Comparison of ENCODE assay signal across 1 cellular context in genomic region chr10:118729641-118730258, GRCh38.
TF ChIP-seq lines count a peak whose summit lies in the region.

No MANE protein-coding gene starts in this region.

TF ChIP-seq in GM23338, 12 proteins besides CTCF, POLR2A, EP300 and RAD21 (continued from another document):
- TF ChIP-seq, protein P1, sequence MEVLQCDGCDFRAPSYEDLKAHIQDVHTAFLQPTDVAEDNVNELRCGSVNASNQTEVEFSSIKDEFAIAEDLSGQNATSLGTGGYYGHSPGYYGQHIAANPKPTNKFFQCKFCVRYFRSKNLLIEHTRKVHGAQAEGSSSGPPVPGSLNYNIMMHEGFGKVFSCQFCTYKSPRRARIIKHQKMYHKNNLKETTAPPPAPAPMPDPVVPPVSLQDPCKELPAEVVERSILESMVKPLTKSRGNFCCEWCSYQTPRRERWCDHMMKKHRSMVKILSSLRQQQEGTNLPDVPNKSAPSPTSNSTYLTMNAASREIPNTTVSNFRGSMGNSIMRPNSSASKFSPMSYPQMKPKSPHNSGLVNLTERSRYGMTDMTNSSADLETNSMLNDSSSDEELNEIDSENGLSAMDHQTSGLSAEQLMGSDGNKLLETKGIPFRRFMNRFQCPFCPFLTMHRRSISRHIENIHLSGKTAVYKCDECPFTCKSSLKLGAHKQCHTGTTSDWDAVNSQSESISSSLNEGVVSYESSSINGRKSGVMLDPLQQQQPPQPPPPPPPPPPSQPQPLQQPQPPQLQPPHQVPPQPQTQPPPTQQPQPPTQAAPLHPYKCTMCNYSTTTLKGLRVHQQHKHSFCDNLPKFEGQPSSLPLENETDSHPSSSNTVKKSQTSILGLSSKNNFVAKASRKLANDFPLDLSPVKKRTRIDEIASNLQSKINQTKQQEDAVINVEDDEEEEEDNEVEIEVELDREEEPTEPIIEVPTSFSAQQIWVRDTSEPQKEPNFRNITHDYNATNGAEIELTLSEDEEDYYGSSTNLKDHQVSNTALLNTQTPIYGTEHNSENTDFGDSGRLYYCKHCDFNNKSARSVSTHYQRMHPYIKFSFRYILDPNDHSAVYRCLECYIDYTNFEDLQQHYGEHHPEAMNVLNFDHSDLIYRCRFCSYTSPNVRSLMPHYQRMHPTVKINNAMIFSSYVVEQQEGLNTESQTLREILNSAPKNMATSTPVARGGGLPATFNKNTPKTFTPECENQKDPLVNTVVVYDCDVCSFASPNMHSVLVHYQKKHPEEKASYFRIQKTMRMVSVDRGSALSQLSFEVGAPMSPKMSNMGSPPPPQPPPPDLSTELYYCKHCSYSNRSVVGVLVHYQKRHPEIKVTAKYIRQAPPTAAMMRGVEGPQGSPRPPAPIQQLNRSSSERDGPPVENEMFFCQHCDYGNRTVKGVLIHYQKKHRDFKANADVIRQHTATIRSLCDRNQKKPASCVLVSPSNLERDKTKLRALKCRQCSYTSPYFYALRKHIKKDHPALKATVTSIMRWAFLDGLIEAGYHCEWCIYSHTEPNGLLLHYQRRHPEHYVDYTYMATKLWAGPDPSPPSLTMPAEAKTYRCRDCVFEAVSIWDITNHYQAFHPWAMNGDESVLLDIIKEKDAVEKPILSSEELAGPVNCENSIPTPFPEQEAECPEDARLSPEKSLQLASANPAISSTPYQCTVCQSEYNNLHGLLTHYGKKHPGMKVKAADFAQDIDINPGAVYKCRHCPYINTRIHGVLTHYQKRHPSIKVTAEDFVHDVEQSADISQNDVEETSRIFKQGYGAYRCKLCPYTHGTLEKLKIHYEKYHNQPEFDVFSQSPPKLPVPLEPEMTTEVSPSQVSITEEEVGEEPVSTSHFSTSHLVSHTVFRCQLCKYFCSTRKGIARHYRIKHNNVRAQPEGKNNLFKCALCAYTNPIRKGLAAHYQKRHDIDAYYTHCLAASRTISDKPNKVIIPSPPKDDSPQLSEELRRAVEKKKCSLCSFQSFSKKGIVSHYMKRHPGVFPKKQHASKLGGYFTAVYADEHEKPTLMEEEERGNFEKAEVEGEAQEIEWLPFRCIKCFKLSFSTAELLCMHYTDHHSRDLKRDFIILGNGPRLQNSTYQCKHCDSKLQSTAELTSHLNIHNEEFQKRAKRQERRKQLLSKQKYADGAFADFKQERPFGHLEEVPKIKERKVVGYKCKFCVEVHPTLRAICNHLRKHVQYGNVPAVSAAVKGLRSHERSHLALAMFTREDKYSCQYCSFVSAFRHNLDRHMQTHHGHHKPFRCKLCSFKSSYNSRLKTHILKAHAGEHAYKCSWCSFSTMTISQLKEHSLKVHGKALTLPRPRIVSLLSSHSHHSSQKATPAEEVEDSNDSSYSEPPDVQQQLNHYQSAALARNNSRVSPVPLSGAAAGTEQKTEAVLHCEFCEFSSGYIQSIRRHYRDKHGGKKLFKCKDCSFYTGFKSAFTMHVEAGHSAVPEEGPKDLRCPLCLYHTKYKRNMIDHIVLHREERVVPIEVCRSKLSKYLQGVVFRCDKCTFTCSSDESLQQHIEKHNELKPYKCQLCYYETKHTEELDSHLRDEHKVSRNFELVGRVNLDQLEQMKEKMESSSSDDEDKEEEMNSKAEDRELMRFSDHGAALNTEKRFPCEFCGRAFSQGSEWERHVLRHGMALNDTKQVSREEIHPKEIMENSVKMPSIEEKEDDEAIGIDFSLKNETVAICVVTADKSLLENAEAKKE (CRISPR knock-in tag; IDR thresholded peaks at IDR 0.05) = no peak
- TF ChIP-seq REST (IDR thresholded peaks at IDR 0.05; ENCODE audit: unreplicated experiment) = no peak
- no peak for TF ChIP-seq ETS1 (IDR thresholded peaks at IDR 0.05)
